8 cellular contexts compared by ENCODE assay signal in the genomic region with DNA sequence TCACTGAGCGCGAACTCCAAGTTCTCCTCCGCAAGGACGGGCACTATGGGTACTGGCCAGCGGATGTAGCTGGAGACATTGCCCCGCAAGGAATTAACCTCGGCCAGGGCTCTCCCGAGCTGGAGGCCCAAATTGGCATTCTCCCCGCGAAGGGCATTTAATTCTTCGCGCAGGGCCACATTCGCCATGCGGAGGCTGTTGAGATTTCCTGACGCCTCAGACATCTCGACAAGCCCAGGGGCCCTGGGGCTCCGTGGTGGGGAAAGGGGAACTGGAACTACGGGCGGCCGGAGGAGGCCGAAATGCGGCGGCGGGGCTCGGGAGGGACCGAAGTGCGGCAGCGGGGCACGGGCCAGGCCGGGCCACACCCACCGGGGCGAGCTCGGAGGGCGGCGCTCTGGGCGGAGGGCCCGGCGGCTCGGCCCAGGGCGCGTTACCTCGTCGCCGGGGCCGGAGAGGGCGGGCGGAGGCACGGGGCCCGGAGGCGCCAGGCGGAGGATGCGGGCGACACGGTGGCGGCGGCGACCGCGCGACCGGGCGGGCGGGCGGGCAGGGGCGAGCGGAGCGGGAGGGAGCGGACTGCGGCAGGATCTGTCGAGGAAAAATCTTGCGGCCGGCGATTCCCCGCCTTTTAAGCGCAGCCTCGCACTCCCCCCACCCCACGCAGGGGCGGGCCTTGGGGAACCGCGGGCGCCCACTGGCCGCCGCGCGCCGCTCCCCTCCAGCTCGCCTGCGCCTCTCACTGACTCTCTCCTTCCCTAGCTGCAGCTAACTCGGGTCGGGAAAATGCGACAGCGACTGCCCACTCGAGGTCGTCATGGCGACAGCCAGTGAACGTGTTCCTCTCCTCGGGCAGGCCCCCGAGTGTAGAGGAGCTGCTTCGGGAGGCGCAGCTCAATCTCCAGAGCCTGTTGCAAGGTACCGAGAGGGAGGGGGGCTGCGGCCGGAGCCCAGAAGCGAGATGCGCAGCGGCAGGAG. TPM values are rescaled to one million over a fixed set of nuclear protein-coding genes. Genes with fewer than 3 reads are reported as not detected.
A peak's percentile ranks its signal among the peaks of the same experiment; 100 is the strongest.
DNase-seq lines count a peak whose midpoint lies in the region; ATAC-seq and TF ChIP-seq lines count a peak whose summit lies in the region.

Gene RTL5, minus strand, starts transcription at position 599 of the 978 bp plus-strand sequence.

- peaks cover 32% of the 10 kb centered on the region for H3K4me1 Mint-ChIP-seq in nephron progenitor cell
- H3K4me1 Mint-ChIP-seq in stimulated activated naive CD8-positive, alpha-beta T cell treated with anti-CD3 and anti-CD28 coated beads, Interleukin-15, amount 100 ng/mL, for 72 hours: peaks cover 10% of the 10 kb centered on the region

- POLR2A ChIA-PET in Panc1 (lab: Charles Lee): interaction anchor here (0.5 to 0.7 kb wide), 4 partner anchors 50 to 732 kb away, joined by 3 to 14 read pairs (median 4); partner anchors contain the start of gene PIN4

- peaks cover 21% of the 10 kb centered on the region for H3K4me1 ChIP-seq in HUES6 (ENCODE audit: control insufficient read depth, insufficient read depth, low read length)
- H3K4me1 ChIP-seq in Panc1 (ENCODE audit: control insufficient read depth, insufficient read depth, low read length): peaks cover 4% of the 10 kb centered on the region

- in situ Hi-C loops in Panc1 (cut with HindIII; ENCODE audit: low pct_unique_long_range_greater_than_20kb, low sequenced_read_pairs): no loop called here

- H3K36me3 Mint-ChIP-seq in nephron progenitor cell (ENCODE audit: low read depth): peaks cover 26% of the 10 kb centered on the region

- DNase-seq in AG09319 (ENCODE audit: extremely low read depth, low read depth) (peak; percentile 69), Panc1 (ENCODE audit: low read depth, low spot score) (no peak), fibroblast of villous mesenchyme (ENCODE audit: low read depth) (peak; percentile 88), nephron progenitor cell (peak; percentile 79)
- peak; percentile 35 for DNase-seq in activated gamma-delta T cell treated with anti-CD3 and anti-CD28 coated beads, Interleukin-2, amount 50 U/mL, for 16 hours (ENCODE audit: low read depth)
- DNase-seq in stimulated activated naive CD8-positive, alpha-beta T cell treated with anti-CD3 and anti-CD28 coated beads, Interleukin-15, amount 100 ng/mL, for 72 hours: peak; percentile 12 to 26

- no TSS peak for BruUV-seq in Panc1 (replicated peaks; lab: Mats Ljungman, UMichigan)

- intact Hi-C loops in Panc1 (cut with micrococcal nuclease; ENCODE audit: unreplicated experiment): no loop called here

- H3K27ac Mint-ChIP-seq in nephron progenitor cell: peak within 1 kb of the TSS; percentile 48
- no peak within 1 kb of the TSS for H3K27ac Mint-ChIP-seq in stimulated activated naive CD8-positive, alpha-beta T cell treated with anti-CD3 and anti-CD28 coated beads, Interleukin-15, amount 100 ng/mL, for 72 hours

- H3K36me3 ChIP-seq in HUES6 (ENCODE audit: control insufficient read depth, insufficient read depth, low read length): 0 out of 2 replicates have a peak, but pooled peaks cover 6% of the 10 kb centered on the region
- no peaks in the 10 kb centered on the region for H3K36me3 ChIP-seq in Panc1 (ENCODE audit: control insufficient read depth, insufficient read depth, low read length)

- peaks cover 66% of the 10 kb centered on the region for H3K9me3 Mint-ChIP-seq in nephron progenitor cell
- H3K9me3 Mint-ChIP-seq in stimulated activated naive CD8-positive, alpha-beta T cell treated with anti-CD3 and anti-CD28 coated beads, Interleukin-15, amount 100 ng/mL, for 72 hours: no peaks in the 10 kb centered on the region

- H3K27me3 Mint-ChIP-seq in nephron progenitor cell (ENCODE audit: low read depth, poor library complexity): peaks cover 19% of the 10 kb centered on the region
- H3K27me3 Mint-ChIP-seq in stimulated activated naive CD8-positive, alpha-beta T cell treated with anti-CD3 and anti-CD28 coated beads, Interleukin-15, amount 100 ng/mL, for 72 hours: peaks cover 67% of the 10 kb centered on the region

- peak within 1 kb of the TSS; percentile 84 for H3K4me3 Mint-ChIP-seq in nephron progenitor cell
- peak within 1 kb of the TSS; percentile 73 to 75 for H3K4me3 Mint-ChIP-seq in stimulated activated naive CD8-positive, alpha-beta T cell treated with anti-CD3 and anti-CD28 coated beads, Interleukin-15, amount 100 ng/mL, for 72 hours

- peak; percentile 59 for ATAC-seq in GM19351 (IDR thresholded peaks at IDR 0.05; ENCODE audit: unreplicated experiment)
- ATAC-seq in Panc1: peak; percentile 96
- peak; percentile 63 for ATAC-seq in stimulated activated naive CD8-positive, alpha-beta T cell treated with anti-CD3 and anti-CD28 coated beads, Interleukin-15, amount 100 ng/mL, for 72 hours

- peak within 1 kb of the TSS; percentile 62 for H3K9ac ChIP-seq in HUES6 (ENCODE audit: low read length)

- no peak within 1 kb of the TSS for H3K27ac ChIP-seq in HUES6 (ENCODE audit: low read depth, low read length)
- H3K27ac ChIP-seq in Panc1 (ENCODE audit: low read length): no peak within 1 kb of the TSS

- peaks cover 71% of the 10 kb centered on the region for H3K27me3 ChIP-seq in HUES6 (ENCODE audit: control insufficient read depth, insufficient read depth, low read length)
- peaks cover 2% of the 10 kb centered on the region; the same call in 1 of the 2 replicates for H3K27me3 ChIP-seq in Panc1 (ENCODE audit: control insufficient read depth, insufficient read depth, low read length)

- CTCF ChIA-PET in Panc1 (lab: Charles Lee): interaction anchor here (0.8 kb wide), 1 partner anchor 175 kb away, joined by 3 read pairs; no protein-coding TSS in a partner anchor

- H3K9me3 ChIP-seq in HUES6 (ENCODE audit: control insufficient read depth, insufficient read depth, low read depth, low read length) (peaks cover 6% of the 10 kb centered on the region; the same call in 1 of the 2 replicates), Panc1 (ENCODE audit: control insufficient read depth, insufficient read depth, low read depth, low read length) (no peaks in the 10 kb centered on the region)

- H3K4me3 ChIP-seq in HUES6 (ENCODE audit: low read depth, low read length) (peak within 1 kb of the TSS; percentile 66), Panc1 (ENCODE audit: low read depth in 2 of 2, low read length in 2 of 2) (peak within 1 kb of the TSS; percentile 48 to 56), fibroblast of villous mesenchyme (ENCODE audit: low read depth, low read length) (peak within 1 kb of the TSS; percentile 56)

- TF ChIP-seq CTCF in AG09319 (IDR thresholded peaks at IDR 0.05; ENCODE audit: low read depth, low read length) (no peak; the same call in 1 of the 2 replicates), Panc1 (IDR thresholded peaks at IDR 0.05) (no peak), fibroblast of villous mesenchyme (IDR thresholded peaks at IDR 0.05; ENCODE audit: insufficient read depth, low read depth, low read length) (no peak), nephron progenitor cell (IDR thresholded peaks at IDR 0.05) (no peak)

RNA-seq across cellular contexts. Expression of gene RTL5, which starts in this region (rescaled TPM):
- 11.0 TPM for total RNA-seq in Panc1 (2021; ENCODE audit: unreplicated experiment)
- 8.8 TPM for polyA plus RNA-seq in Panc1 (2012; ENCODE audit: insufficient read length)
- 1.3 and 2.2 TPM in 2 replicates for total RNA-seq in fibroblast of villous mesenchyme
